In the genomic region with DNA sequence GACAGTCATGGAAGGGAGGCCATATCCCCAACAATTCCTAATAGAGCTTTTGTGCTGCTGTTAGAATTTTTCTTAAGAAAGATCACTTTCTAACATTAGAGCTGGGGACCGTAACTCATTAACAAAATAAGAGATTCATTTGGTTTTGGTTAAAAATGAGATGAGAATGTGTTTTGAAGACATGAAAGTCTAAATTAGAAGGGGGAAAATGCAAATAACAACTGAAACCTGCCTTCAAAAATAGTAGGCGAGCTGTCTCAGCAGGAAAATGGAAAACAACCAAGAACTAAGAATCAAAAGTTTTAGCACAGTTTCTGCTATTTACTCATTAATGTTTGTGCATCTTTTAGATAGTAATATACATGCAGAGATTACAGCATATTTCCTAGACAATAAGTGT, we compare ENCODE assay signal across 24 cellular contexts. TPM values are rescaled to one million over a fixed set of nuclear protein-coding genes. Genes with fewer than 3 reads are reported as not detected.
DNase-seq lines count a peak whose midpoint lies in the region; ATAC-seq, FAIRE-seq and TF ChIP-seq lines count a peak whose summit lies in the region.
"Had no signal": no experiment of that assay in that cellular context is flagged by ENCODE, and none has a peak within 500 bp of the region (broad histone marks: within the 10 kb centered on the region; RNA-seq: fewer than 3 reads in every experiment).

No MANE protein-coding gene starts in this region.

- H3K36me3 Mint-ChIP-seq in neural progenitor cell (no peaks in the 10 kb centered on the region), GM23338 (ENCODE audit: low read depth) (no peaks in the 10 kb centered on the region)
- H3K36me3 Mint-ChIP-seq: activated naive CD8-positive, alpha-beta T cell; CD4-positive, alpha-beta memory T cell had no signal

- H3K9ac ChIP-seq in neural progenitor cell = no peak overlapping the region

- H2AFZ ChIP-seq in neural progenitor cell (replicated peaks) = peak overlapping the region; percentile 64
- H2AFZ ChIP-seq in GM23338 = no peak overlapping the region

- TF ChIP-seq CTCF in neural progenitor cell (IDR thresholded peaks at IDR 0.05) (no peak), coronary artery (IDR thresholded peaks at IDR 0.05) (no peak), GM23338 (conservative IDR thresholded peaks at IDR 0.05; ENCODE audit: low read depth in 2 of 2) (no peak)

- no peak overlapping the region for H3K27ac Mint-ChIP-seq in neural progenitor cell
- no peak overlapping the region for H3K27ac Mint-ChIP-seq in GM23338
- H3K27ac Mint-ChIP-seq: activated naive CD8-positive, alpha-beta T cell; activated T-helper 2 cell treated with anti-CD3 and anti-CD28 coated beads, Interferon-gamma antibody, Interleukin-2, Interleukin-4, amounts not matched to agents 10 μg/mL and 5 μg/mL and 100 μg/mL, durations not matched to agents 14 hours and 24 hours and 36 hours; CD4-positive, alpha-beta memory T cell; stimulated activated naive CD8-positive, alpha-beta T cell treated with anti-CD3 and anti-CD28 coated beads, Interleukin-15, Interleukin-2, amounts not matched to agents 100 ng/mL and 50 ng/mL, for 24 hours had no signal

- H3K79me2 ChIP-seq in neural progenitor cell (ENCODE audit: low read depth) = no peaks in the 10 kb centered on the region
- H3K79me2 ChIP-seq in GM23338 (replicated peaks; ENCODE audit: insufficient read depth) = no peaks in the 10 kb centered on the region

- H3K4me2 ChIP-seq in neural progenitor cell (no peak overlapping the region), GM23338 (no peak overlapping the region)

- H3K27me3 ChIP-seq in neural progenitor cell = no peaks in the 10 kb centered on the region
- H3K27me3 ChIP-seq in GM23338 (ENCODE audit: insufficient read depth) = no peaks in the 10 kb centered on the region
- H3K27me3 ChIP-seq: right lobe of liver had no signal

- H3K4me3 ChIP-seq in neural progenitor cell (no peak overlapping the region), coronary artery (no peak overlapping the region), GM23338 (no peak overlapping the region)
- H3K4me3 ChIP-seq: K562, right lobe of liver had no signal

- H3K4me3 Mint-ChIP-seq in neural progenitor cell (no peak overlapping the region), GM23338 (no peak overlapping the region)
- H3K4me3 Mint-ChIP-seq: activated naive CD8-positive, alpha-beta T cell; CD4-positive, alpha-beta memory T cell; stimulated activated naive CD8-positive, alpha-beta T cell treated with anti-CD3 and anti-CD28 coated beads, Interleukin-15, Interleukin-2, amounts not matched to agents 100 ng/mL and 50 ng/mL, for 24 hours had no signal

- H3K9me3 ChIP-seq in neural progenitor cell (ENCODE audit: low read depth) = no peaks in the 10 kb centered on the region
- H3K9me3 ChIP-seq: right lobe of liver had no signal

- ATAC-seq in GM21786 (IDR thresholded peaks at IDR 0.05; ENCODE audit: unreplicated experiment) (peak; percentile 35), HG03354 (IDR thresholded peaks at IDR 0.05; ENCODE audit: poor library complexity, severe bottlenecking, unreplicated experiment) (peak; percentile 46), GM21526 (IDR thresholded peaks at IDR 0.05; ENCODE audit: low FRiP score, unreplicated experiment) (no peak), GM23338 (no peak), GM18511 (IDR thresholded peaks at IDR 0.05; ENCODE audit: unreplicated experiment) (no peak)
- ATAC-seq: K562, right lobe of liver had no signal

- FAIRE-seq in GM19239 (lab: Jason Lieb, UNC) = peak; percentile 89
- FAIRE-seq: G401.6, H54, K562 had no signal

- H3K4me1 ChIP-seq in neural progenitor cell = peaks cover 7% of the 10 kb centered on the region
- peaks cover 12% of the 10 kb centered on the region for H3K4me1 ChIP-seq in GM23338 (ENCODE audit: insufficient read depth)
- H3K4me1 ChIP-seq: right lobe of liver had no signal

- no peaks in the 10 kb centered on the region for H3K36me3 ChIP-seq in neural progenitor cell
- H3K36me3 ChIP-seq in GM23338 (ENCODE audit: insufficient read depth) = no peaks in the 10 kb centered on the region
- H3K36me3 ChIP-seq: right lobe of liver had no signal

- H4K20me1 ChIP-seq in neural progenitor cell (ENCODE audit: low read depth) = no peaks in the 10 kb centered on the region
- no peaks in the 10 kb centered on the region for H4K20me1 ChIP-seq in GM23338 (replicated peaks; ENCODE audit: insufficient read depth)

- H3K9me2 ChIP-seq in GM23338 (ENCODE audit: insufficient read depth) = no peaks in the 10 kb centered on the region

- DNase-seq in GM19239 (ENCODE audit: insufficient read length, low spot score) = no peak
- DNase-seq in neural progenitor cell (ENCODE audit: low spot score) = no peak
- no peak for DNase-seq in coronary artery (ENCODE audit: low spot score)
- DNase-seq in GM23338 (ENCODE audit: low spot score) = no peak
- DNase-seq: activated CD4-positive, alpha-beta T cell treated with anti-CD3 and anti-CD28 coated beads, Interleukin-2, amount 50 U/mL, for 1 hour; CD4-positive, alpha-beta memory T cell; DMS 273 treated with DMSO at 0.1 percent for 48 hours; effector CD4-positive, alpha-beta T cell; foreskin fibroblast; MV-4-11; NCI-H187 treated with DMSO at 0.1 percent for 48 hours; NCI-H69; right lobe of liver; trophoblast cell had no signal

- H3K4me1 Mint-ChIP-seq in neural progenitor cell (peaks cover 12% of the 10 kb centered on the region), GM23338 (peaks cover 14% of the 10 kb centered on the region)

- H3K27me3 Mint-ChIP-seq in neural progenitor cell (ENCODE audit: insufficient read depth, low read depth) (no peaks in the 10 kb centered on the region), GM23338 (ENCODE audit: insufficient read depth, low read depth, poor library complexity) (no peaks in the 10 kb centered on the region)
- H3K27me3 Mint-ChIP-seq: activated naive CD8-positive, alpha-beta T cell; CD4-positive, alpha-beta memory T cell; stimulated activated naive CD8-positive, alpha-beta T cell treated with anti-CD3 and anti-CD28 coated beads, Interleukin-15, Interleukin-2, amounts not matched to agents 100 ng/mL and 50 ng/mL, for 24 hours had no signal

- no peaks in the 10 kb centered on the region for H3F3A ChIP-seq in neural progenitor cell (ENCODE audit: low read depth)
- no peaks in the 10 kb centered on the region for H3F3A ChIP-seq in GM23338 (replicated peaks; ENCODE audit: low read depth)

- H3K9me3 Mint-ChIP-seq in neural progenitor cell (no peaks in the 10 kb centered on the region), GM23338 (no peaks in the 10 kb centered on the region)
- H3K9me3 Mint-ChIP-seq: activated T-helper 2 cell treated with anti-CD3 and anti-CD28 coated beads, Interferon-gamma antibody, Interleukin-2, Interleukin-4, amounts not matched to agents 10 μg/mL and 5 μg/mL and 100 μg/mL, durations not matched to agents 14 hours and 24 hours and 36 hours; CD4-positive, alpha-beta memory T cell; stimulated activated naive CD8-positive, alpha-beta T cell treated with anti-CD3 and anti-CD28 coated beads, Interleukin-15, Interleukin-2, amounts not matched to agents 100 ng/mL and 50 ng/mL, for 24 hours had no signal

- H3K27ac ChIP-seq in neural progenitor cell (no peak overlapping the region), coronary artery (no peak overlapping the region), GM23338 (ENCODE audit: low read depth) (no peak overlapping the region)
- H3K27ac ChIP-seq: right lobe of liver had no signal

TF ChIP-seq in GM23338, 12 proteins besides CTCF, POLR2A, EP300 and RAD21:
- TF ChIP-seq JUNB (IDR thresholded peaks at IDR 0.05; ENCODE audit: unreplicated experiment) = no peak
- TF ChIP-seq, protein P1, sequence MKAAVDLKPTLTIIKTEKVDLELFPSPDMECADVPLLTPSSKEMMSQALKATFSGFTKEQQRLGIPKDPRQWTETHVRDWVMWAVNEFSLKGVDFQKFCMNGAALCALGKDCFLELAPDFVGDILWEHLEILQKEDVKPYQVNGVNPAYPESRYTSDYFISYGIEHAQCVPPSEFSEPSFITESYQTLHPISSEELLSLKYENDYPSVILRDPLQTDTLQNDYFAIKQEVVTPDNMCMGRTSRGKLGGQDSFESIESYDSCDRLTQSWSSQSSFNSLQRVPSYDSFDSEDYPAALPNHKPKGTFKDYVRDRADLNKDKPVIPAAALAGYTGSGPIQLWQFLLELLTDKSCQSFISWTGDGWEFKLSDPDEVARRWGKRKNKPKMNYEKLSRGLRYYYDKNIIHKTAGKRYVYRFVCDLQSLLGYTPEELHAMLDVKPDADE (IDR thresholded peaks at IDR 0.05) = no peak

RNA-seq across cellular contexts. Expression of a gene that starts 38.2 kb away (rescaled TPM):
- total RNA-seq in neural progenitor cell (ENCODE audit: low replicate concordance) = 21.0 and 25.5 TPM in 2 replicates
- total RNA-seq in GM23338 (2014; rRNA removed; shearing (Covaris generic)) = 6.5 and 7.8 TPM in 2 replicates
- polyA plus RNA-seq in GM23338 (2016; fragmentation: Nextera tagmentation; extraction: Ambion mirVana) = 0.57 and 0.83 TPM in 2 replicates

Comparison
In these comparisons a context has a peak if more than half of its experiments do, and no peak if none do; other contexts are left out.
1. ATAC-seq: peak in GM21786 (single experiment) and HG03354 (single experiment); none in GM21526 (single experiment), GM23338 (single experiment) and GM18511 (single experiment).